ENCODE assay signal across 8 cellular contexts in genomic region chr13:43132228-43132627, GRCh38.
DNase-seq lines count a peak whose midpoint lies in the region; ATAC-seq lines count a peak whose summit lies in the region.

No MANE protein-coding gene starts in this region.

- H3K27ac Mint-ChIP-seq in activated T-helper 17 cell treated with anti-CD3 and anti-CD28 coated beads, Interleukin-2, amount 50 U/mL, for 72 hours: no peak overlapping the region
- H3K27ac Mint-ChIP-seq in activated T-helper 1 cell treated with anti-CD3 and anti-CD28 coated beads, Interleukin-12 subunit alpha, Interleukin-12 subunit beta, Interleukin-2, Interleukin-4 antibody, amounts not matched to agents 30 ng/mL and 10 ng/mL and 1 ng/mL, durations not matched to agents 14 hours and 24 hours and 36 hours: no peak overlapping the region

- peak overlapping the region; percentile 55 for H3K27ac ChIP-seq in HUES48 (ENCODE audit: low read depth, low read length)

- H3K9me3 Mint-ChIP-seq in activated T-helper 17 cell treated with anti-CD3 and anti-CD28 coated beads, Interleukin-2, amount 50 U/mL, for 72 hours: no peaks in the 10 kb centered on the region
- no peaks in the 10 kb centered on the region for H3K9me3 Mint-ChIP-seq in activated T-helper 1 cell treated with anti-CD3 and anti-CD28 coated beads, Interleukin-12 subunit alpha, Interleukin-12 subunit beta, Interleukin-2, Interleukin-4 antibody, amounts not matched to agents 30 ng/mL and 10 ng/mL and 1 ng/mL, durations not matched to agents 14 hours and 24 hours and 36 hours

- peaks cover 27% of the 10 kb centered on the region for H3K27me3 Mint-ChIP-seq in activated T-helper 17 cell treated with anti-CD3 and anti-CD28 coated beads, Interleukin-2, amount 50 U/mL, for 72 hours
- peaks cover 8% of the 10 kb centered on the region for H3K27me3 Mint-ChIP-seq in activated T-helper 1 cell treated with anti-CD3 and anti-CD28 coated beads, Interleukin-12 subunit alpha, Interleukin-12 subunit beta, Interleukin-2, Interleukin-4 antibody, amounts not matched to agents 30 ng/mL and 10 ng/mL and 1 ng/mL, durations not matched to agents 14 hours and 24 hours and 36 hours (ENCODE audit: insufficient read depth)

- no peaks in the 10 kb centered on the region for H3K9me3 ChIP-seq in HUES48 (ENCODE audit: control insufficient read depth, insufficient read depth, low read length)

- intact Hi-C loops in activated T-helper 1 cell treated with anti-CD3 and anti-CD28 coated beads, Interleukin-12 subunit alpha, Interleukin-12 subunit beta, Interleukin-2, Interleukin-4 antibody, amounts not matched to agents 30 ng/mL and 10 ng/mL and 1 ng/mL, durations not matched to agents 14 hours and 24 hours and 36 hours (cut with micrococcal nuclease): loop anchor here (1.0 kb wide), 1 partner anchor 162 kb away; no protein-coding TSS in a partner anchor

- H3K4me1 Mint-ChIP-seq in activated T-helper 17 cell treated with anti-CD3 and anti-CD28 coated beads, Interleukin-2, amount 50 U/mL, for 72 hours: peaks cover 7% of the 10 kb centered on the region
- peaks cover 11% of the 10 kb centered on the region for H3K4me1 Mint-ChIP-seq in activated T-helper 1 cell treated with anti-CD3 and anti-CD28 coated beads, Interleukin-12 subunit alpha, Interleukin-12 subunit beta, Interleukin-2, Interleukin-4 antibody, amounts not matched to agents 30 ng/mL and 10 ng/mL and 1 ng/mL, durations not matched to agents 14 hours and 24 hours and 36 hours (ENCODE audit: low read depth)

- H3K9ac ChIP-seq in HUES48 (ENCODE audit: low read depth, low read length): no peak overlapping the region

- no peaks in the 10 kb centered on the region for H3K36me3 ChIP-seq in HUES48 (ENCODE audit: control insufficient read depth, insufficient read depth, low read length)

- peak; percentile 55 for ATAC-seq in activated T-helper 17 cell treated with anti-CD3 and anti-CD28 coated beads, Interleukin-2, amount 50 U/mL, for 72 hours (replicated peaks)

- DNase-seq in D341Med (ENCODE audit: low spot score): peak; percentile 50
- peak; percentile 82 for DNase-seq in left kidney (ENCODE audit: low read depth, low spot score)
- DNase-seq in activated T-helper 1 cell treated with anti-CD3 and anti-CD28 coated beads, Interleukin-12 subunit alpha, Interleukin-12 subunit beta, Interleukin-2, Interleukin-4 antibody, amounts not matched to agents 30 ng/mL and 10 ng/mL and 1 ng/mL, durations not matched to agents 14 hours and 24 hours and 36 hours (ENCODE audit: low spot score): no peak
- DNase-seq in DMS79 (lab: John Stamatoyannopoulos, UW): no peak
- no peak for DNase-seq in activated naive CD4-positive, alpha-beta T cell treated with anti-CD3 and anti-CD28 coated beads, Interleukin-2, amount 50 U/mL, for 16 hours
- DNase-seq in GOT3 (lab: John Stamatoyannopoulos, UW): no peak

- H3K4me3 Mint-ChIP-seq in activated T-helper 17 cell treated with anti-CD3 and anti-CD28 coated beads, Interleukin-2, amount 50 U/mL, for 72 hours: no peak overlapping the region
- H3K4me3 Mint-ChIP-seq in activated T-helper 1 cell treated with anti-CD3 and anti-CD28 coated beads, Interleukin-12 subunit alpha, Interleukin-12 subunit beta, Interleukin-2, Interleukin-4 antibody, amounts not matched to agents 30 ng/mL and 10 ng/mL and 1 ng/mL, durations not matched to agents 14 hours and 24 hours and 36 hours: no peak overlapping the region

- H3K27me3 ChIP-seq in HUES48 (ENCODE audit: control insufficient read depth, insufficient read depth, low read length): no peaks in the 10 kb centered on the region

- H3K4me3 ChIP-seq in HUES48 (ENCODE audit: low read depth, low read length): no peak overlapping the region

- peaks cover 31% of the 10 kb centered on the region for H3K4me1 ChIP-seq in HUES48 (ENCODE audit: control insufficient read depth, insufficient read depth, low read length)

- no peaks in the 10 kb centered on the region for H3K36me3 Mint-ChIP-seq in activated T-helper 17 cell treated with anti-CD3 and anti-CD28 coated beads, Interleukin-2, amount 50 U/mL, for 72 hours (ENCODE audit: low read depth)
- H3K36me3 Mint-ChIP-seq in activated T-helper 1 cell treated with anti-CD3 and anti-CD28 coated beads, Interleukin-12 subunit alpha, Interleukin-12 subunit beta, Interleukin-2, Interleukin-4 antibody, amounts not matched to agents 30 ng/mL and 10 ng/mL and 1 ng/mL, durations not matched to agents 14 hours and 24 hours and 36 hours (ENCODE audit: low read depth): no peaks in the 10 kb centered on the region

Comparison
In these comparisons a context has a peak if more than half of its experiments do, and no peak if none do; other contexts are left out.
1. DNase-seq: peak in D341Med (single experiment) and left kidney (single experiment); none in activated T-helper 1 cell treated with anti-CD3 and anti-CD28 coated beads, Interleukin-12 subunit alpha, Interleukin-12 subunit beta, Interleukin-2, Interleukin-4 antibody, amounts not matched to agents 30 ng/mL and 10 ng/mL and 1 ng/mL, durations not matched to agents 14 hours and 24 hours and 36 hours (single experiment), DMS79 (single experiment), activated naive CD4-positive, alpha-beta T cell treated with anti-CD3 and anti-CD28 coated beads, Interleukin-2, amount 50 U/mL, for 16 hours (single experiment) and GOT3 (single experiment).